28 cellular contexts compared by ENCODE assay signal in genomic region chr15:41105348-41106334, GRCh38. TPM values are rescaled to one million over a fixed set of nuclear protein-coding genes. Genes with fewer than 3 reads are reported as not detected.
DNase-seq lines count a peak whose midpoint lies in the region; ATAC-seq, FAIRE-seq and TF ChIP-seq lines count a peak whose summit lies in the region.
"Had no signal": no experiment of that assay in that cellular context is flagged by ENCODE, and none has a peak within 500 bp of the region (broad histone marks: within the 10 kb centered on the region; RNA-seq: fewer than 3 reads in every experiment).

No MANE protein-coding gene starts in this region.

- H3K4me3 ChIP-seq in GM23248, result no peak overlapping the region
- no peak overlapping the region for H3K4me3 ChIP-seq in GM12878
- H3K4me3 ChIP-seq: mucosa of descending colon, SK-N-MC, spleen had no signal

- no peak overlapping the region for H3K4me3 Mint-ChIP-seq in nephron progenitor cell
- H3K4me3 Mint-ChIP-seq in activated T-helper 17 cell treated with anti-CD3 and anti-CD28 coated beads, Interleukin-2, amount 50 U/mL, for 72 hours, result no peak overlapping the region
- H3K4me3 Mint-ChIP-seq: neural crest cell had no signal

- CTCF ChIA-PET in GM12878 (lab: Yijun Ruan, JAX), result no interaction called here

- TF ChIP-seq POLR2A in GM12878 (IDR thresholded peaks at IDR 0.05; ENCODE audit: low read depth, low read length), result no peak

- H3K9me2 ChIP-seq in GM23248 (ENCODE audit: insufficient read depth), result no peaks in the 10 kb centered on the region

- H2AFZ ChIP-seq in GM23248 (no peak overlapping the region), GM12878 (ENCODE audit: control insufficient read depth, low read depth, low read length) (no peak overlapping the region)

- TF ChIP-seq EP300 in GM12878 (IDR thresholded peaks at IDR 0.05; ENCODE audit: borderline replicate concordance in 1 of 2, control insufficient read depth in 1 of 2, low read depth in 2 of 2, low read length in 2 of 2), result no peak

- ATAC-seq in GM12878, result no peak
- no peak for ATAC-seq in GM21360 (IDR thresholded peaks at IDR 0.05; ENCODE audit: unreplicated experiment)
- ATAC-seq in HG03469 (IDR thresholded peaks at IDR 0.05; ENCODE audit: unreplicated experiment), result no peak
- no peak for ATAC-seq in HG03521 (IDR thresholded peaks at IDR 0.05; ENCODE audit: unreplicated experiment)
- no peak for ATAC-seq in activated T-helper 17 cell treated with anti-CD3 and anti-CD28 coated beads, Interleukin-2, amount 50 U/mL, for 72 hours (replicated peaks)
- ATAC-seq: HCT116, mucosa of descending colon, right cardiac atrium had no signal

- peaks cover 46% of the 10 kb centered on the region for H3K36me3 Mint-ChIP-seq in nephron progenitor cell (ENCODE audit: low read depth)
- H3K36me3 Mint-ChIP-seq in activated T-helper 17 cell treated with anti-CD3 and anti-CD28 coated beads, Interleukin-2, amount 50 U/mL, for 72 hours (ENCODE audit: low read depth), result peaks cover 52% of the 10 kb centered on the region

- H3K27me3 Mint-ChIP-seq in nephron progenitor cell (ENCODE audit: low read depth, poor library complexity), result no peaks in the 10 kb centered on the region
- no peaks in the 10 kb centered on the region for H3K27me3 Mint-ChIP-seq in activated T-helper 17 cell treated with anti-CD3 and anti-CD28 coated beads, Interleukin-2, amount 50 U/mL, for 72 hours

- H3K27ac ChIP-seq in GM23248 (no peak overlapping the region), GM12878 (ENCODE audit: control insufficient read depth, insufficient read depth) (no peak overlapping the region)
- H3K27ac ChIP-seq: HL-60, SK-N-MC, spleen, WERI-Rb-1 had no signal

- in situ Hi-C loops in GM23248 (cut with MboI), result no loop called here
- in situ Hi-C loops in GM12878 (cut with MboI), result no loop called here

- SMC1A ChIA-PET in GM12878 (lab: Charles Lee; ENCODE audit: uncharacterized antibody, unreplicated experiment), result no interaction called here

- H3K79me2 ChIP-seq in GM23248 (ENCODE audit: insufficient read depth) (peaks cover 98% of the 10 kb centered on the region), GM12878 (ENCODE audit: control insufficient read depth, insufficient read depth, low read length) (peaks cover 39% of the 10 kb centered on the region)

- H4K20me1 ChIP-seq in GM23248 (ENCODE audit: insufficient read depth), result no peaks in the 10 kb centered on the region; the same call in 1 of the 2 replicates
- H4K20me1 ChIP-seq in GM12878 (ENCODE audit: control insufficient read depth, insufficient read depth), result no peaks in the 10 kb centered on the region

- H3K9ac ChIP-seq in GM23248 (no peak overlapping the region), GM12878 (ENCODE audit: control insufficient read depth, insufficient read depth, low read length) (no peak overlapping the region)

- 84 to 86% methylated on average over 11 of the region's 11 CpGs for WGBS in GM23248 (ENCODE audit: low coverage in 1 of 2, low lambda C conversion rate in 2 of 2, missing lambda C conversion rate in 2 of 2), 2 experiments
- 95% methylated on average over 11 of the region's 11 CpGs for WGBS in GM12878 (ENCODE audit: insufficient coverage, insufficient replicate concordance, low lambda C conversion rate, missing lambda C conversion rate)

- peak overlapping the region; percentile 39 for H3K27ac Mint-ChIP-seq in nephron progenitor cell
- no peak overlapping the region for H3K27ac Mint-ChIP-seq in activated T-helper 17 cell treated with anti-CD3 and anti-CD28 coated beads, Interleukin-2, amount 50 U/mL, for 72 hours

- intact Hi-C loops in GM12878 (cut with micrococcal nuclease; ENCODE audit: unreplicated experiment), result no loop called here

- no peaks in the 10 kb centered on the region for H3K9me3 ChIP-seq in GM23248 (ENCODE audit: low read depth)
- H3K9me3 ChIP-seq in GM12878 (replicated peaks; ENCODE audit: control insufficient read depth, insufficient read depth, low read length), result no peaks in the 10 kb centered on the region
- H3K9me3 ChIP-seq: mucosa of descending colon, spleen had no signal

- peaks cover 19% of the 10 kb centered on the region for H3F3A ChIP-seq in GM23248 (ENCODE audit: insufficient read depth)

- RAD21 ChIA-PET in GM12878 (lab: Charles Lee; ENCODE audit: unreplicated experiment), result no interaction called here

- H3K4me1 Mint-ChIP-seq in nephron progenitor cell, result no peaks in the 10 kb centered on the region
- H3K4me1 Mint-ChIP-seq in activated T-helper 17 cell treated with anti-CD3 and anti-CD28 coated beads, Interleukin-2, amount 50 U/mL, for 72 hours, result peaks cover 9% of the 10 kb centered on the region

- no peaks in the 10 kb centered on the region for H3K27me3 ChIP-seq in GM23248 (replicated peaks; ENCODE audit: insufficient read depth)
- no peaks in the 10 kb centered on the region for H3K27me3 ChIP-seq in GM12878 (replicated peaks in 1 of 2; ENCODE audit: control insufficient read depth in 2 of 2, insufficient read depth in 2 of 2, low read length in 1 of 2)
- H3K27me3 ChIP-seq: spleen had no signal

- FAIRE-seq in GM12878 (lab: Jason Lieb, UNC), result no peak
- FAIRE-seq: keratinocyte had no signal

- no TSS peak for BruUV-seq in GM12878 (replicated peaks; lab: Mats Ljungman, UMichigan)

- no peak for TF ChIP-seq RAD21 in GM12878 (IDR thresholded peaks at IDR 0.05; ENCODE audit: insufficient read depth, low read depth, low read length)

- no peaks in the 10 kb centered on the region for H3K9me3 Mint-ChIP-seq in nephron progenitor cell
- no peaks in the 10 kb centered on the region for H3K9me3 Mint-ChIP-seq in activated T-helper 17 cell treated with anti-CD3 and anti-CD28 coated beads, Interleukin-2, amount 50 U/mL, for 72 hours

- DNase-seq in GM23248 (peak; percentile 28), MV-4-11 (lab: John Stamatoyannopoulos, UW) (peak; percentile 40), GM12878 (ENCODE audit: low read depth, low spot score) (no peak), nephron progenitor cell (no peak)
- DNase-seq: ACHN; activated CD4-positive, alpha-beta T cell treated with anti-CD3 and anti-CD28 coated beads, Interleukin-2, amount 50 U/mL, for 1 hour; activated naive CD4-positive, alpha-beta T cell; activated T-cell treated with anti-CD3 and anti-CD28 coated beads, Interleukin-2, amount 50 U/mL, for 48 hours; mucosa of descending colon; NCI-H2029; NCI-H2227 treated with DMSO at 0.1 percent for 48 hours; NCI-H69; OCI-M1; posterior cingulate gyrus; right cardiac atrium; spleen; substantia nigra; T-helper 2 cell; WERI-Rb-1 had no signal

- H3K4me1 ChIP-seq in GM23248 (ENCODE audit: insufficient read depth), result peaks cover 37% of the 10 kb centered on the region
- H3K4me1 ChIP-seq in GM12878 (ENCODE audit: control insufficient read depth, insufficient read depth, low read length), result no peaks in the 10 kb centered on the region

- H3K36me3 ChIP-seq in GM23248 (ENCODE audit: low read depth) (no peaks in the 10 kb centered on the region), GM12878 (ENCODE audit: control insufficient read depth in 2 of 2, insufficient read depth in 2 of 2, low read length in 1 of 2) (peaks cover 0 to 3% of the 10 kb centered on the region in 2 experiments; a peak in 2 of 4 replicates)

- TF ChIP-seq CTCF in GM12878 (IDR thresholded peaks at IDR 0.05 in 2 of 3, conservative IDR thresholded peaks at IDR 0.05 in 1 of 3; ENCODE audit: control insufficient read depth in 2 of 3, extremely low read depth in 1 of 3, insufficient read depth in 1 of 3, low read depth in 3 of 3, low read length in 3 of 3), result no peak
- no peak for TF ChIP-seq CTCF in nephron progenitor cell (IDR thresholded peaks at IDR 0.05)

- no peak overlapping the region for H3K4me2 ChIP-seq in GM23248 (ENCODE audit: unreplicated experiment)
- H3K4me2 ChIP-seq in GM12878 (ENCODE audit: control insufficient read depth, insufficient read depth), result no peak overlapping the region

- POLR2A ChIA-PET in GM12878 (lab: Charles Lee), result interaction anchor here (1.0 kb wide), 1 partner anchor 11 kb away, joined by 4 read pairs; the partner anchor contains the start of gene INO80

TF ChIP-seq in GM12878, 131 proteins besides CTCF, POLR2A, EP300 and RAD21:
- peak; percentile 30; the same call in 1 of the 2 replicates for TF ChIP-seq SPI1 (IDR thresholded peaks at IDR 0.05; ENCODE audit: borderline replicate concordance, insufficient read depth, low read depth, low read length)
- TF ChIP-seq PML (IDR thresholded peaks at IDR 0.05; ENCODE audit: low read length), result no peak
- TF ChIP-seq TAF1 (IDR thresholded peaks at IDR 0.05; ENCODE audit: borderline replicate concordance, low read depth, low read length), result no peak
- no peak for TF ChIP-seq NFXL1 (IDR thresholded peaks at IDR 0.05; ENCODE audit: borderline replicate concordance)

RNA-seq across cellular contexts. Expression of gene INO80, which starts 10.4 kb away (rescaled TPM):
- 25.9 and 40.0 TPM in 2 replicates for total RNA-seq in GM23248 (2014; rRNA removed; shearing (Covaris generic))
- polyA plus RNA-seq in GM23248 (2016; fragmentation: Nextera tagmentation; extraction: Ambion mirVana), result 4.6 and 5.3 TPM in 2 replicates
- 59.4 and 61.7 TPM in 2 replicates for total RNA-seq in GM12878 (2013; cell fraction: nucleolus; rRNA removed)
- 22.8 and 24.5 TPM in 2 replicates for total RNA-seq in GM12878 (2014; rRNA removed)
- 18.6 and 22.7 TPM in 2 replicates for total RNA-seq in GM12878 (2014; rRNA removed; fragmentation: Illumina TruSeq; extraction: Trizol)
- 24.4 and 25.0 TPM in 2 replicates for total RNA-seq in GM12878 (2021)
- 5.8 TPM for polyA plus RNA-seq in GM12878 (2011; ENCODE audit: low read depth)
- polyA plus RNA-seq in GM12878 (2011; rRNA removed), result 4.9 and 6.7 TPM in 2 replicates
- 6.8 and 7.0 TPM in 2 replicates for polyA plus RNA-seq in GM12878 (2011; cell fraction: cytosol; rRNA removed)
- polyA plus RNA-seq in GM12878 (2011; cell fraction: nucleus; rRNA removed), result 9.0 and 12.8 TPM in 2 replicates
- 8.6 and 9.7 TPM in 2 replicates for polyA plus RNA-seq in GM12878 (2012)
- polyA plus RNA-seq in GM12878 (2014; fragmentation: Illumina TruSeq; extraction: Trizol), result 19.2 and 23.4 TPM in 2 replicates
- polyA plus RNA-seq in GM12878 (2014; fragmentation: Nextera tagmentation; extraction: Ambion mirVana), result 1 to 10 TPM; 4.5 to 5.0 TPM
- polyA plus RNA-seq in GM12878 (2014; rRNA removed), result 20.1 and 23.1 TPM in 2 replicates
- 1 to 10 TPM; 9.7 TPM for polyA plus RNA-seq in GM12878 (2016; fragmentation: Nextera tagmentation; extraction: Ambion mirVana)
- 9.6 and 12.8 TPM in 2 replicates for polyA minus RNA-seq in GM12878 (2011; rRNA and poly(A)+ RNA removed)
- 5.7 and 10.0 TPM in 2 replicates for polyA minus RNA-seq in GM12878 (2011; cell fraction: cytosol; rRNA and poly(A)+ RNA removed)
- 13.8 and 14.5 TPM in 2 replicates for polyA minus RNA-seq in GM12878 (2011; cell fraction: nucleus; rRNA and poly(A)+ RNA removed)
- 10 to 100 TPM; 22.8 to 25.9 TPM for total RNA-seq in activated T-helper 17 cell treated with anti-CD3 and anti-CD28 coated beads, Interleukin-2, amount 50 U/mL, for 72 hours

Comparison
In these comparisons a context has a peak if more than half of its experiments do, and no peak if none do; other contexts are left out.
1. DNase-seq: peak in GM23248 (single experiment) and MV-4-11 (single experiment); none in GM12878 (single experiment) and nephron progenitor cell (single experiment).